Comparison of ENCODE assay signal across 16 cellular contexts in genomic region chr10:111079781-111080180, GRCh38. TPM values are rescaled to one million over a fixed set of nuclear protein-coding genes. Genes with fewer than 3 reads are reported as not detected.
DNase-seq lines count a peak whose midpoint lies in the region; ATAC-seq and TF ChIP-seq lines count a peak whose summit lies in the region.
"Had no signal": no experiment of that assay in that cellular context is flagged by ENCODE, and none has a peak within 500 bp of the region (broad histone marks: within the 10 kb centered on the region; RNA-seq: fewer than 3 reads in every experiment).

No MANE protein-coding gene starts in this region.

- H3K9me3 Mint-ChIP-seq in activated naive CD8-positive, alpha-beta T cell (ENCODE audit: low read depth): no peaks in the 10 kb centered on the region
- no peaks in the 10 kb centered on the region for H3K9me3 Mint-ChIP-seq in activated naive CD8-positive, alpha-beta T cell treated with anti-CD3 and anti-CD28 coated beads, Interleukin-2, amount 50 U/mL, for 24 hours
- H3K9me3 Mint-ChIP-seq in natural killer cell treated with Interleukin-12 subunit alpha and Interleukin-12 subunit beta and Interleukin-15 and Interleukin-18, amount 100 ng/mL, for 72 hours: no peaks in the 10 kb centered on the region
- H3K9me3 Mint-ChIP-seq in type B pancreatic cell: peaks cover 5% of the 10 kb centered on the region
- no peaks in the 10 kb centered on the region for H3K9me3 Mint-ChIP-seq in activated T-helper 2 cell treated with anti-CD3 and anti-CD28 coated beads, Interferon-gamma antibody, Interleukin-2, Interleukin-4, amounts not matched to agents 10 μg/mL and 5 μg/mL and 100 μg/mL, durations not matched to agents 14 hours and 24 hours and 36 hours
- H3K9me3 Mint-ChIP-seq: activated CD8-positive, alpha-beta T cell treated with anti-CD3 and anti-CD28 coated beads for 36 hours had no signal

- intact Hi-C loops in activated T-helper 2 cell treated with anti-CD3 and anti-CD28 coated beads, Interferon-gamma antibody, Interleukin-2, Interleukin-4, amounts not matched to agents 10 μg/mL and 5 μg/mL and 100 μg/mL, durations not matched to agents 14 hours and 24 hours and 36 hours (cut with micrococcal nuclease): loop anchor here (5.0 to 10.0 kb wide), 5 partner anchors 128 to 518 kb away; partner anchors contain the start of genes BBIP1, RBM20 and SHOC2

- DNase-seq in activated naive CD8-positive, alpha-beta T cell treated with anti-CD3 and anti-CD28 coated beads, Interleukin-2, amount 50 U/mL, for 24 hours: no peak
- DNase-seq in ecto neural progenitor cell (ENCODE audit: low spot score): peak; percentile 31
- DNase-seq in natural killer cell treated with Interleukin-12 subunit alpha and Interleukin-12 subunit beta and Interleukin-15 and Interleukin-18, amount 100 ng/mL, for 72 hours (ENCODE audit: low spot score): no peak
- DNase-seq in type B pancreatic cell (ENCODE audit: extremely low spot score, unreplicated experiment): no peak
- no peak for DNase-seq in RPMI8226
- DNase-seq in activated T-helper 2 cell treated with anti-CD3 and anti-CD28 coated beads, Interferon-gamma antibody, Interleukin-2, Interleukin-4, amounts not matched to agents 10 μg/mL and 5 μg/mL and 100 μg/mL, durations not matched to agents 14 hours and 24 hours and 36 hours (ENCODE audit: low spot score): no peak
- DNase-seq: activated CD8-positive, alpha-beta T cell treated with anti-CD3 and anti-CD28 coated beads for 36 hours; anterior cingulate cortex; IMR-90; mesenchymal stem cell; NCI-H1930; NCI-H774; Peyer's patch had no signal

- ATAC-seq in activated naive CD8-positive, alpha-beta T cell treated with anti-CD3 and anti-CD28 coated beads, Interleukin-2, amount 50 U/mL, for 24 hours: no peak
- ATAC-seq in natural killer cell treated with Interleukin-12 subunit alpha and Interleukin-12 subunit beta and Interleukin-15 and Interleukin-18, amount 100 ng/mL, for 72 hours: no peak
- ATAC-seq in GM18861 (IDR thresholded peaks at IDR 0.05; ENCODE audit: unreplicated experiment): no peak
- ATAC-seq: activated CD8-positive, alpha-beta T cell treated with anti-CD3 and anti-CD28 coated beads for 36 hours; SK-N-SH treated with all-trans-retinoic acid at 6 μM for 48 hours had no signal

- peaks cover 4% of the 10 kb centered on the region for H3K36me3 Mint-ChIP-seq in activated naive CD8-positive, alpha-beta T cell
- H3K36me3 Mint-ChIP-seq in activated naive CD8-positive, alpha-beta T cell treated with anti-CD3 and anti-CD28 coated beads, Interleukin-2, amount 50 U/mL, for 24 hours (ENCODE audit: low read depth): peaks cover 2% of the 10 kb centered on the region
- H3K36me3 Mint-ChIP-seq in natural killer cell treated with Interleukin-12 subunit alpha and Interleukin-12 subunit beta and Interleukin-15 and Interleukin-18, amount 100 ng/mL, for 72 hours: no peaks in the 10 kb centered on the region
- H3K36me3 Mint-ChIP-seq in type B pancreatic cell: peaks cover 8% of the 10 kb centered on the region
- no peaks in the 10 kb centered on the region for H3K36me3 Mint-ChIP-seq in activated T-helper 2 cell treated with anti-CD3 and anti-CD28 coated beads, Interferon-gamma antibody, Interleukin-2, Interleukin-4, amounts not matched to agents 10 μg/mL and 5 μg/mL and 100 μg/mL, durations not matched to agents 14 hours and 24 hours and 36 hours (ENCODE audit: low read depth)

- H3K27ac Mint-ChIP-seq in activated naive CD8-positive, alpha-beta T cell: no peak overlapping the region
- no peak overlapping the region for H3K27ac Mint-ChIP-seq in activated naive CD8-positive, alpha-beta T cell treated with anti-CD3 and anti-CD28 coated beads, Interleukin-2, amount 50 U/mL, for 24 hours
- H3K27ac Mint-ChIP-seq in natural killer cell treated with Interleukin-12 subunit alpha and Interleukin-12 subunit beta and Interleukin-15 and Interleukin-18, amount 100 ng/mL, for 72 hours: no peak overlapping the region
- peak overlapping the region; percentile 82 for H3K27ac Mint-ChIP-seq in type B pancreatic cell
- no peak overlapping the region for H3K27ac Mint-ChIP-seq in activated T-helper 2 cell treated with anti-CD3 and anti-CD28 coated beads, Interferon-gamma antibody, Interleukin-2, Interleukin-4, amounts not matched to agents 10 μg/mL and 5 μg/mL and 100 μg/mL, durations not matched to agents 14 hours and 24 hours and 36 hours
- H3K27ac Mint-ChIP-seq: activated CD8-positive, alpha-beta T cell treated with anti-CD3 and anti-CD28 coated beads for 36 hours had no signal

- peaks cover 21% of the 10 kb centered on the region for H3K27me3 Mint-ChIP-seq in activated naive CD8-positive, alpha-beta T cell
- H3K27me3 Mint-ChIP-seq in activated naive CD8-positive, alpha-beta T cell treated with anti-CD3 and anti-CD28 coated beads, Interleukin-2, amount 50 U/mL, for 24 hours: peaks cover 39% of the 10 kb centered on the region
- H3K27me3 Mint-ChIP-seq in natural killer cell treated with Interleukin-12 subunit alpha and Interleukin-12 subunit beta and Interleukin-15 and Interleukin-18, amount 100 ng/mL, for 72 hours: peaks cover 23 to 29% of the 10 kb centered on the region in 2 donors
- H3K27me3 Mint-ChIP-seq in type B pancreatic cell: peaks cover 62% of the 10 kb centered on the region
- peaks cover 51% of the 10 kb centered on the region for H3K27me3 Mint-ChIP-seq in activated T-helper 2 cell treated with anti-CD3 and anti-CD28 coated beads, Interferon-gamma antibody, Interleukin-2, Interleukin-4, amounts not matched to agents 10 μg/mL and 5 μg/mL and 100 μg/mL, durations not matched to agents 14 hours and 24 hours and 36 hours (ENCODE audit: low read depth)

- peak overlapping the region; percentile 60 for H3K4me3 Mint-ChIP-seq in activated naive CD8-positive, alpha-beta T cell
- no peak overlapping the region for H3K4me3 Mint-ChIP-seq in activated naive CD8-positive, alpha-beta T cell treated with anti-CD3 and anti-CD28 coated beads, Interleukin-2, amount 50 U/mL, for 24 hours
- H3K4me3 Mint-ChIP-seq in natural killer cell treated with Interleukin-12 subunit alpha and Interleukin-12 subunit beta and Interleukin-15 and Interleukin-18, amount 100 ng/mL, for 72 hours: peak overlapping the region; percentile 36
- peak overlapping the region; percentile 81 for H3K4me3 Mint-ChIP-seq in type B pancreatic cell
- H3K4me3 Mint-ChIP-seq in activated T-helper 2 cell treated with anti-CD3 and anti-CD28 coated beads, Interferon-gamma antibody, Interleukin-2, Interleukin-4, amounts not matched to agents 10 μg/mL and 5 μg/mL and 100 μg/mL, durations not matched to agents 14 hours and 24 hours and 36 hours (ENCODE audit: low read depth): no peak overlapping the region
- H3K4me3 Mint-ChIP-seq: activated CD8-positive, alpha-beta T cell treated with anti-CD3 and anti-CD28 coated beads for 36 hours had no signal

- peaks cover 14% of the 10 kb centered on the region for H3K4me1 Mint-ChIP-seq in activated naive CD8-positive, alpha-beta T cell (ENCODE audit: low read depth)
- H3K4me1 Mint-ChIP-seq in activated naive CD8-positive, alpha-beta T cell treated with anti-CD3 and anti-CD28 coated beads, Interleukin-2, amount 50 U/mL, for 24 hours: peaks cover 17% of the 10 kb centered on the region
- peaks cover 2 to 3% of the 10 kb centered on the region in 2 donors for H3K4me1 Mint-ChIP-seq in natural killer cell treated with Interleukin-12 subunit alpha and Interleukin-12 subunit beta and Interleukin-15 and Interleukin-18, amount 100 ng/mL, for 72 hours (ENCODE audit: low read depth in 2 of 2)
- H3K4me1 Mint-ChIP-seq in type B pancreatic cell (ENCODE audit: unreplicated experiment): peaks cover 14% of the 10 kb centered on the region
- H3K4me1 Mint-ChIP-seq in activated T-helper 2 cell treated with anti-CD3 and anti-CD28 coated beads, Interferon-gamma antibody, Interleukin-2, Interleukin-4, amounts not matched to agents 10 μg/mL and 5 μg/mL and 100 μg/mL, durations not matched to agents 14 hours and 24 hours and 36 hours (ENCODE audit: low read depth): peaks cover 8% of the 10 kb centered on the region

- no peak for TF ChIP-seq CTCF in type B pancreatic cell (conservative IDR thresholded peaks at IDR 0.05)

RNA-seq across cellular contexts. Expression of gene ADRA2A, which starts 3.0 kb away (rescaled TPM):
- total RNA-seq in natural killer cell treated with Interleukin-12 subunit alpha and Interleukin-12 subunit beta and Interleukin-15 and Interleukin-18, amount 100 ng/mL, for 72 hours: not detected
- 16.1 and 19.3 TPM in 2 replicates for total RNA-seq in type B pancreatic cell (ENCODE audit: low replicate concordance)
- not detected in 2 replicates for total RNA-seq in activated T-helper 2 cell treated with anti-CD3 and anti-CD28 coated beads, Interferon-gamma antibody, Interleukin-2, Interleukin-4, amounts not matched to agents 10 μg/mL and 5 μg/mL and 100 μg/mL, durations not matched to agents 14 hours and 24 hours and 36 hours
- total RNA-seq: IMR-90 had no signal

Comparison
In these comparisons a context has a peak if more than half of its experiments do, and no peak if none do; other contexts are left out.
1. H3K4me3 Mint-ChIP-seq: peak in activated naive CD8-positive, alpha-beta T cell (single experiment), natural killer cell treated with Interleukin-12 subunit alpha and Interleukin-12 subunit beta and Interleukin-15 and Interleukin-18, amount 100 ng/mL, for 72 hours (single experiment) and type B pancreatic cell (single experiment); none in activated naive CD8-positive, alpha-beta T cell treated with anti-CD3 and anti-CD28 coated beads, Interleukin-2, amount 50 U/mL, for 24 hours (single experiment) and activated T-helper 2 cell treated with anti-CD3 and anti-CD28 coated beads, Interferon-gamma antibody, Interleukin-2, Interleukin-4, amounts not matched to agents 10 μg/mL and 5 μg/mL and 100 μg/mL, durations not matched to agents 14 hours and 24 hours and 36 hours (single experiment).
2. RNA of gene ADRA2A, which starts 3.0 kb away (total RNA-seq): 16.1 to 19.3 TPM in type B pancreatic cell; not detected in activated T-helper 2 cell treated with anti-CD3 and anti-CD28 coated beads, Interferon-gamma antibody, Interleukin-2, Interleukin-4, amounts not matched to agents 10 μg/mL and 5 μg/mL and 100 μg/mL, durations not matched to agents 14 hours and 24 hours and 36 hours and not detected in natural killer cell treated with Interleukin-12 subunit alpha and Interleukin-12 subunit beta and Interleukin-15 and Interleukin-18, amount 100 ng/mL, for 72 hours; every median in the first group is over 10 times any median in the second.